18 cellular contexts compared by ENCODE assay signal in the genomic region with DNA sequence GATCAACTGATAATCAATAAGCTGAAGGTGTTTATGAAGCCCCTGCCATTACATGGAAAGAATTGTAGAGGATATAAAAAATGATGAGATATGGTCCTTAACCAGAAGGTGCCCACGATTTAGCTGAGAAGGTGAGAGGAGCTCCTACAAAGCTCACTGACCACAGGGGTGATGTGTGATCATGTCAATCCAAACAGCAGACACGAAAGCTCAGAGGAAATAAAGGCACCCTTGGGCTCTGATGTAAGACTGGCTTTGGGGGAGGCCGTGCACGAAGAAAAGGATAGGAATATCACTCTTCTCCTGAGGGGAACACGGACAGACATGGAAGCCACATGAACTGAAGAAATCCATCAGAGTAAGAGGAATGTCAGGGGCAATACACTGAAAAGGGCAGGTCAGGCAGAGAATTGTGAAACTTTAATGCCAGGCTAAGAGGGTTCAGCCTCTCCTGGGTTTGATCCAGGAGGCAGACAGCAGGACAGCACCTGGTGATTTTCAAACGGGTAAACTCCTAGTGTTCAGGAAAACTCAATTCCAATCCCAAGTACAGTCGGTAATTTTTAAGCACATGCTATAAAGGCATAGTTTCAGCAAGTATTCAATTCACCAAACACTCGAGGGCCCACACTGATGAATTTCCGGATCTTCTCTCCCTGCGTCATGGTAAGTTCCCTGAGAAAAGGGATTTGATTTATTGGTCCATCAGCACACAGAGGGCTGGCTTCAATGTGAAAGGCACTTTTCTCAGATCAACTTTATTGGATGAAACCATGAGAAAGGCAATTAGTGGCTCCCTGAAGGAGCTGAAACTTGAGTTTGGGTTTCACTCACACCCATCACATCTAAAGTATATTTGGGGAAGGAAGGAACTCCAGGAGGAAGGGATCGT.
A peak's percentile ranks its signal among the peaks of the same experiment; 100 is the strongest.
DNase-seq lines count a peak whose midpoint lies in the region; ATAC-seq, FAIRE-seq and TF ChIP-seq lines count a peak whose summit lies in the region.
"Had no signal": no experiment of that assay in that cellular context is flagged by ENCODE, and none has a peak within 500 bp of the region (broad histone marks: within the 10 kb centered on the region; RNA-seq: fewer than 3 reads in every experiment).

No MANE protein-coding gene starts in this region.

- H3K4me3 ChIP-seq in mesendoderm (ENCODE audit: low read length) = no peak overlapping the region
- H3K4me3 ChIP-seq: BLaER1, SK-N-MC had no signal

- H3K79me2 ChIP-seq in mesendoderm (ENCODE audit: control insufficient read depth, insufficient read depth, low read length) = no peaks in the 10 kb centered on the region

- no peak overlapping the region for H2BK120ac ChIP-seq in mesendoderm (ENCODE audit: low read depth, low read length)

- no CpG with 5 or more reads among the region's 11 CpGs for WGBS in mesendoderm (ENCODE audit: extremely low coverage, insufficient coverage, low lambda C conversion rate)

- H4K8ac ChIP-seq in mesendoderm (ENCODE audit: low read depth, low read length) = no peak overlapping the region

- H2AK5ac ChIP-seq in mesendoderm (ENCODE audit: low read length) = no peak overlapping the region

- no peak overlapping the region for H2BK5ac ChIP-seq in mesendoderm (ENCODE audit: low read length)

- no peak overlapping the region for H3K56ac ChIP-seq in mesendoderm (ENCODE audit: low read length)

- H3K4me2 ChIP-seq in mesendoderm (ENCODE audit: low read length) = no peak overlapping the region
- H3K4me2 ChIP-seq: BLaER1 had no signal

- no peaks in the 10 kb centered on the region for H3K4me1 ChIP-seq in mesendoderm (ENCODE audit: control insufficient read depth, low read depth, low read length)
- H3K4me1 ChIP-seq: BLaER1 had no signal

- no peaks in the 10 kb centered on the region for H3K36me3 ChIP-seq in mesendoderm (ENCODE audit: control insufficient read depth, insufficient read depth, low read length)
- H3K36me3 ChIP-seq: BLaER1 had no signal

- no peaks in the 10 kb centered on the region for H3K79me1 ChIP-seq in mesendoderm (ENCODE audit: low read length)

- no peak overlapping the region for H3K27ac ChIP-seq in mesendoderm (ENCODE audit: low read depth, low read length)
- H3K27ac ChIP-seq: BLaER1, SK-N-MC had no signal

- peak overlapping the region; percentile 48 for H3K23ac ChIP-seq in mesendoderm (ENCODE audit: low read length)

- ATAC-seq in GM19351 (IDR thresholded peaks at IDR 0.05; ENCODE audit: unreplicated experiment) (peak; percentile 18), HG03280 (IDR thresholded peaks at IDR 0.05; ENCODE audit: unreplicated experiment) (no peak)
- ATAC-seq: CD8-positive, alpha-beta T cell had no signal

- no peak for TF ChIP-seq POLR2A in GM12891 (IDR thresholded peaks at IDR 0.05; ENCODE audit: low read depth, low read length)

- DNase-seq in GM12891 (ENCODE audit: insufficient read length, low spot score) (no peak), amniotic epithelial cell (ENCODE audit: low read depth) (peak; percentile 7), mesendoderm (no peak), mucosa of gallbladder (ENCODE audit: low spot score) (no peak)
- no peak for DNase-seq in activated naive CD4-positive, alpha-beta T cell (lab: John Stamatoyannopoulos, UW)
- DNase-seq in activated T-cell treated with anti-CD3 and anti-CD28 coated beads, Interleukin-2, amount 50 U/mL, for 48 hours = no peak
- DNase-seq: Calu3, GF-D8, H7, NCI-H1048, NCI-H1436, NCI-H1930, SHP77 had no signal

- FAIRE-seq in GM12891 (lab: Jason Lieb, UNC) = peak; percentile 92

- no peak overlapping the region for H3K4ac ChIP-seq in mesendoderm (ENCODE audit: low read depth, low read length)

- no peak overlapping the region for H2BK15ac ChIP-seq in mesendoderm (replicated peaks; ENCODE audit: low read depth)

- no peak overlapping the region for H3K18ac ChIP-seq in mesendoderm (ENCODE audit: low read length)

- no peak overlapping the region for H4K5ac ChIP-seq in mesendoderm (ENCODE audit: low read length)

- H3K27me3 ChIP-seq in mesendoderm (ENCODE audit: insufficient read depth, low read length, poor library complexity) = no peaks in the 10 kb centered on the region
- H3K27me3 ChIP-seq: BLaER1 had no signal

- H3K9ac ChIP-seq in mesendoderm (ENCODE audit: low read length) = no peak overlapping the region
- H3K9ac ChIP-seq: BLaER1 had no signal

TF ChIP-seq in GM12891, 5 proteins besides CTCF, POLR2A, EP300 and RAD21:
- TF ChIP-seq PAX5 (IDR thresholded peaks at IDR 0.05; ENCODE audit: insufficient read depth, low read length, severe bottlenecking) (no peak), SPI1 (IDR thresholded peaks at IDR 0.05; ENCODE audit: low read depth, low read length) (0 out of 2 replicates have a peak, but pooled peaks have one; percentile 17), POLR2AphosphoS5 (IDR thresholded peaks at IDR 0.05; ENCODE audit: low read depth, low read length) (no peak)
TF ChIP-seq in GM12891: peak in this region for 1.
